In genomic region chr3:63279000-63279366, GRCh38 we compare ENCODE assay signal across 19 cellular contexts. TPM values are rescaled to one million over a fixed set of nuclear protein-coding genes. Genes with fewer than 3 reads are reported as not detected.
DNase-seq lines count a peak whose midpoint lies in the region; ATAC-seq, FAIRE-seq and TF ChIP-seq lines count a peak whose summit lies in the region.
"Had no signal": no experiment of that assay in that cellular context is flagged by ENCODE, and none has a peak within 500 bp of the region (broad histone marks: within the 10 kb centered on the region; RNA-seq: fewer than 3 reads in every experiment).

No MANE protein-coding gene starts in this region.

- H3K4me1 ChIP-seq in aorta (ENCODE audit: control insufficient read depth in 1 of 2, insufficient read depth in 2 of 2, low read length in 2 of 2) (no peaks in the 10 kb centered on the region), psoas muscle (no peaks in the 10 kb centered on the region)
- H3K4me1 ChIP-seq: A549 had no signal

- ATAC-seq in aorta (ENCODE audit: low FRiP score) (peak; percentile 36), psoas muscle (no peak)
- ATAC-seq: A549; activated CD4-positive, alpha-beta T cell treated with anti-CD3 and anti-CD28 coated beads for 36 hours; activated T-helper 17 cell treated with anti-CD3 and anti-CD28 coated beads, Interleukin-2, amount 50 U/mL, for 72 hours; HCT116; heart right ventricle had no signal

- TF ChIP-seq CTCF in psoas muscle (IDR thresholded peaks at IDR 0.05), result no peak

- WGBS in aorta, 2 donors, result 1 to 2% methylated on average over 16 of the region's 16 CpGs
- whole genome bisulfite sequencing in psoas muscle, 3 donors, result 1 to 2% (median 2%) methylated on average over 12 to 16 of the region's 16 CpGs

- peaks cover 0 to 1% of the 10 kb centered on the region in 2 donors for H3K27me3 ChIP-seq in aorta (ENCODE audit: control insufficient read depth in 1 of 2, insufficient read depth in 2 of 2, low read length in 1 of 2)
- peaks cover 5 to 24% (median 16%) of the 10 kb centered on the region in 3 donors for H3K27me3 ChIP-seq in psoas muscle (ENCODE audit: insufficient read depth in 3 of 3, low read length in 2 of 3)

- intact Hi-C loops in aorta (cut with DNase I) (no loop called here), psoas muscle (cut with DNase I) (no loop called here)

- H3K4me3 ChIP-seq in aorta (ENCODE audit: low read length in 2 of 2) (no peak overlapping the region), psoas muscle (no peak overlapping the region)
- H3K4me3 ChIP-seq: A549, thyroid gland had no signal

- FAIRE-seq in RCC 7860 (lab: Jason Lieb, UNC), result no peak
- FAIRE-seq: A549, endometrium, GM12891, GM19239 had no signal

- H3K27ac ChIP-seq in aorta (ENCODE audit: low read depth in 1 of 2, low read length in 2 of 2), result no peak overlapping the region
- no peak overlapping the region for H3K27ac ChIP-seq in psoas muscle
- H3K27ac ChIP-seq: A549, heart right ventricle, thyroid gland had no signal

- H3K9me3 ChIP-seq in aorta (ENCODE audit: control insufficient read depth, low read length) (no peaks in the 10 kb centered on the region), psoas muscle (no peaks in the 10 kb centered on the region)
- H3K9me3 ChIP-seq: A549, thyroid gland had no signal

- H3K36me3 ChIP-seq in aorta (ENCODE audit: control insufficient read depth in 1 of 2, insufficient read depth in 2 of 2, low read length in 1 of 2) (no peaks in the 10 kb centered on the region), psoas muscle (ENCODE audit: insufficient read depth in 1 of 2, low read depth in 1 of 2) (no peaks in the 10 kb centered on the region)
- H3K36me3 ChIP-seq: heart right ventricle, thyroid gland had no signal

- peak; percentile 57 for DNase-seq in NCI-H748 (lab: John Stamatoyannopoulos, UW; ENCODE audit: unreplicated experiment)
- no peak for DNase-seq in NCI-H748 treated with DMSO at 0.1 percent for 48 hours (lab: John Stamatoyannopoulos, UW)
- peak; percentile 42 for DNase-seq in astrocyte of the hippocampus (ENCODE audit: low read depth, low spot score)
- DNase-seq in islet precursor cell, result peak; percentile 69
- DNase-seq in aorta, result no peak
- no peak for DNase-seq in psoas muscle
- DNase-seq in NCI-H2081 (lab: John Stamatoyannopoulos, UW), result no peak
- DNase-seq in RCC 7860 (ENCODE audit: low spot score), result no peak
- DNase-seq: activated CD4-positive, alpha-beta T cell treated with anti-CD3 and anti-CD28 coated beads for 36 hours; heart right ventricle; midbrain; NCI-H1105 had no signal

RNA-seq across cellular contexts. Expression of gene SYNPR, which starts 0.9 kb away (rescaled TPM):
- total RNA-seq in aorta (not detected), psoas muscle (not detected)
- polyA plus RNA-seq in aorta (not detected), psoas muscle (under 1 TPM in 1 of 3 donors, not detected in 2; 0.03 TPM)
- total RNA-seq: activated CD4-positive, alpha-beta T cell treated with anti-CD3 and anti-CD28 coated beads for 36 hours; activated T-helper 17 cell treated with anti-CD3 and anti-CD28 coated beads, Interleukin-2, amount 50 U/mL, for 72 hours had no signal
- polyA plus RNA-seq: A549 had no signal

Comparison
In these comparisons a context has a peak if more than half of its experiments do, and no peak if none do; other contexts are left out.
1. DNase-seq: peak in NCI-H748 (single experiment), astrocyte of the hippocampus (single experiment) and islet precursor cell (single experiment); none in NCI-H748 treated with DMSO at 0.1 percent for 48 hours (single experiment), aorta (0 of 2), psoas muscle (0 of 2), NCI-H2081 (0 of 2) and RCC 7860 (single experiment).